In genomic region chr10:74855027-74855426, GRCh38 we compare ENCODE assay signal across 1 cellular context.
A peak's percentile ranks its signal among the peaks of the same experiment; 100 is the strongest.
TF ChIP-seq lines count a peak whose summit lies in the region.

No MANE protein-coding gene starts in this region.

TF ChIP-seq in K562, 482 proteins besides CTCF, POLR2A, EP300 and RAD21 (continued from another document):
- no peak for TF ChIP-seq AFF1 (IDR thresholded peaks at IDR 0.05; ENCODE audit: low read depth in 1 of 2, partially characterized antibody in 2 of 2)
- TF ChIP-seq GABPB1 (CRISPR knock-in tag; IDR thresholded peaks at IDR 0.05) = no peak
- no peak for TF ChIP-seq BRCA1 (IDR thresholded peaks at IDR 0.05)
- no peak for TF ChIP-seq BRCA1 (CRISPR knock-in tag; IDR thresholded peaks at IDR 0.05)
- TF ChIP-seq SMARCE1 (IDR thresholded peaks at IDR 0.05) = no peak
- TF ChIP-seq ZNF444 (CRISPR knock-in tag; IDR thresholded peaks at IDR 0.05) = no peak
- TF ChIP-seq JUNB (CRISPR knock-in tag; conservative IDR thresholded peaks at IDR 0.05) = no peak
- peak; percentile 72 for TF ChIP-seq ELF4 (CRISPR knock-in tag; IDR thresholded peaks at IDR 0.05)
- TF ChIP-seq ARHGAP35 (IDR thresholded peaks at IDR 0.05; ENCODE audit: partially characterized antibody) = no peak
- TF ChIP-seq MAFF (IDR thresholded peaks at IDR 0.05; ENCODE audit: low read length) = no peak
- peak; percentile 55; the same call in 1 of the 2 replicates for TF ChIP-seq HDGF (IDR thresholded peaks at IDR 0.05)
- TF ChIP-seq ZNF316 (IDR thresholded peaks at IDR 0.05) = no peak
- peak; percentile 50; the same call in 1 of the 2 replicates for TF ChIP-seq SMAD4 (CRISPR knock-in tag; conservative IDR thresholded peaks at IDR 0.05)
- no peak for TF ChIP-seq BRD9 (IDR thresholded peaks at IDR 0.05; ENCODE audit: low read depth, partially characterized antibody)
- no peak for TF ChIP-seq SIRT6 (IDR thresholded peaks at IDR 0.05; ENCODE audit: low read depth, low read length)
- no peak for TF ChIP-seq OTX1 (CRISPR knock-in tag; IDR thresholded peaks at IDR 0.05)
- TF ChIP-seq GTF2E2 (tag; IDR thresholded peaks at IDR 0.05) = no peak
- no peak for TF ChIP-seq GTF2B (IDR thresholded peaks at IDR 0.05; ENCODE audit: extremely low read depth, insufficient read length)
- TF ChIP-seq MTA1 (IDR thresholded peaks at IDR 0.05; ENCODE audit: borderline replicate concordance) = no peak
- no peak for TF ChIP-seq PURB (CRISPR knock-in tag; IDR thresholded peaks at IDR 0.05; ENCODE audit: low read depth)
- TF ChIP-seq MXI1 (IDR thresholded peaks at IDR 0.05; ENCODE audit: low read depth, low read length) = no peak
- TF ChIP-seq CHD4 (IDR thresholded peaks at IDR 0.05; ENCODE audit: insufficient read depth, insufficient replicate concordance, low read depth, low read length, poor library complexity, severe bottlenecking) = no peak
- TF ChIP-seq POLR2AphosphoS5 (IDR thresholded peaks at IDR 0.05; ENCODE audit: control insufficient read depth, insufficient read depth, low read depth, low read length) = 0 out of 2 replicates have a peak, but pooled peaks have one; percentile 25
- TF ChIP-seq EWSR1 (IDR thresholded peaks at IDR 0.05; ENCODE audit: borderline replicate concordance, low read depth, partially characterized antibody) = no peak
- no peak for TF ChIP-seq ETV1 (tag; conservative IDR thresholded peaks at IDR 0.05; ENCODE audit: low read depth)
- peak; percentile 81; the same call in 1 of the 2 replicates for TF ChIP-seq TCF7 (IDR thresholded peaks at IDR 0.05; ENCODE audit: borderline replicate concordance)
- peak; percentile 25; the same call in 1 of the 2 replicates for TF ChIP-seq NCOR1 (IDR thresholded peaks at IDR 0.05)
- TF ChIP-seq PHB2 (IDR thresholded peaks at IDR 0.05; ENCODE audit: low read depth) = no peak
- no peak for TF ChIP-seq NR3C1 (CRISPR knock-in tag; IDR thresholded peaks at IDR 0.05)
- peak in 1 of 2 experiments; percentile 32; a peak in 1 of 4 replicates for TF ChIP-seq KDM1A (IDR thresholded peaks at IDR 0.05)
- no peak for TF ChIP-seq ZNF696 (CRISPR knock-in tag; conservative IDR thresholded peaks at IDR 0.05)
- no peak for TF ChIP-seq TRIM24 (IDR thresholded peaks at IDR 0.05)
- TF ChIP-seq SMARCA5 (IDR thresholded peaks at IDR 0.05) = no peak
- TF ChIP-seq NELFE (IDR thresholded peaks at IDR 0.05; ENCODE audit: insufficient read depth, insufficient read length) = no peak
- 0 out of 2 replicates have a peak, but pooled peaks have one; percentile 18 for TF ChIP-seq ZFP1 (CRISPR knock-in tag; IDR thresholded peaks at IDR 0.05)
- TF ChIP-seq ZFP36 (IDR thresholded peaks at IDR 0.05; ENCODE audit: low read depth, low read length, partially characterized antibody) = peak; percentile 23
- TF ChIP-seq, protein P1, sequence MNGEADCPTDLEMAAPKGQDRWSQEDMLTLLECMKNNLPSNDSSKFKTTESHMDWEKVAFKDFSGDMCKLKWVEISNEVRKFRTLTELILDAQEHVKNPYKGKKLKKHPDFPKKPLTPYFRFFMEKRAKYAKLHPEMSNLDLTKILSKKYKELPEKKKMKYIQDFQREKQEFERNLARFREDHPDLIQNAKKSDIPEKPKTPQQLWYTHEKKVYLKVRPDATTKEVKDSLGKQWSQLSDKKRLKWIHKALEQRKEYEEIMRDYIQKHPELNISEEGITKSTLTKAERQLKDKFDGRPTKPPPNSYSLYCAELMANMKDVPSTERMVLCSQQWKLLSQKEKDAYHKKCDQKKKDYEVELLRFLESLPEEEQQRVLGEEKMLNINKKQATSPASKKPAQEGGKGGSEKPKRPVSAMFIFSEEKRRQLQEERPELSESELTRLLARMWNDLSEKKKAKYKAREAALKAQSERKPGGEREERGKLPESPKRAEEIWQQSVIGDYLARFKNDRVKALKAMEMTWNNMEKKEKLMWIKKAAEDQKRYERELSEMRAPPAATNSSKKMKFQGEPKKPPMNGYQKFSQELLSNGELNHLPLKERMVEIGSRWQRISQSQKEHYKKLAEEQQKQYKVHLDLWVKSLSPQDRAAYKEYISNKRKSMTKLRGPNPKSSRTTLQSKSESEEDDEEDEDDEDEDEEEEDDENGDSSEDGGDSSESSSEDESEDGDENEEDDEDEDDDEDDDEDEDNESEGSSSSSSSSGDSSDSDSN (IDR thresholded peaks at IDR 0.05; ENCODE audit: borderline replicate concordance in 1 of 2, low read depth in 2 of 2, low read length in 2 of 2) = 0 out of 4 replicates have a peak, but pooled peaks of 1 of the 2 experiments have one; percentile 67
- no peak for TF ChIP-seq SP1 (CRISPR knock-in tag; IDR thresholded peaks at IDR 0.05)
- TF ChIP-seq CHD1 (IDR thresholded peaks at IDR 0.05; ENCODE audit: low read length) = no peak
- TF ChIP-seq MYBL2 (IDR thresholded peaks at IDR 0.05; ENCODE audit: low read depth) = no peak
- no peak for TF ChIP-seq MYBL2 (CRISPR knock-in tag; IDR thresholded peaks at IDR 0.05; ENCODE audit: borderline replicate concordance)
- TF ChIP-seq ZNF778 (CRISPR knock-in tag; IDR thresholded peaks at IDR 0.05) = no peak
- TF ChIP-seq CEBPZ (IDR thresholded peaks at IDR 0.05; ENCODE audit: borderline replicate concordance, low read depth, low read length) = no peak
- TF ChIP-seq LCOR (CRISPR knock-in tag; IDR thresholded peaks at IDR 0.05) = no peak
- TF ChIP-seq RB1 (IDR thresholded peaks at IDR 0.05; ENCODE audit: low read depth) = no peak
- TF ChIP-seq, protein P2, sequence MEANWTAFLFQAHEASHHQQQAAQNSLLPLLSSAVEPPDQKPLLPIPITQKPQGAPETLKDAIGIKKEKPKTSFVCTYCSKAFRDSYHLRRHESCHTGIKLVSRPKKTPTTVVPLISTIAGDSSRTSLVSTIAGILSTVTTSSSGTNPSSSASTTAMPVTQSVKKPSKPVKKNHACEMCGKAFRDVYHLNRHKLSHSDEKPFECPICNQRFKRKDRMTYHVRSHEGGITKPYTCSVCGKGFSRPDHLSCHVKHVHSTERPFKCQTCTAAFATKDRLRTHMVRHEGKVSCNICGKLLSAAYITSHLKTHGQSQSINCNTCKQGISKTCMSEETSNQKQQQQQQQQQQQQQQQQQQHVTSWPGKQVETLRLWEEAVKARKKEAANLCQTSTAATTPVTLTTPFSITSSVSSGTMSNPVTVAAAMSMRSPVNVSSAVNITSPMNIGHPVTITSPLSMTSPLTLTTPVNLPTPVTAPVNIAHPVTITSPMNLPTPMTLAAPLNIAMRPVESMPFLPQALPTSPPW (CRISPR knock-in tag; IDR thresholded peaks at IDR 0.05) = no peak
- peak; percentile 43; the same call in 1 of the 2 replicates for TF ChIP-seq ZNF41 (CRISPR knock-in tag; conservative IDR thresholded peaks at IDR 0.05)
- TF ChIP-seq HNRNPUL1 (IDR thresholded peaks at IDR 0.05; ENCODE audit: low read length) = no peak
- TF ChIP-seq ZNF592 (IDR thresholded peaks at IDR 0.05) = no peak
